In genomic region chr12:53101266-53101665, GRCh38 we compare ENCODE assay signal across 21 cellular contexts. TPM values are rescaled to one million over a fixed set of nuclear protein-coding genes. Genes with fewer than 3 reads are reported as not detected.
DNase-seq lines count a peak whose midpoint lies in the region; ATAC-seq and TF ChIP-seq lines count a peak whose summit lies in the region.
"Had no signal": no experiment of that assay in that cellular context is flagged by ENCODE, and none has a peak within 500 bp of the region (broad histone marks: within the 10 kb centered on the region; RNA-seq: fewer than 3 reads in every experiment).

No MANE protein-coding gene starts in this region.

- no peaks in the 10 kb centered on the region for H4K20me1 ChIP-seq in SU-DHL-6 (ENCODE audit: low read depth, low read length)

- H3K9me3 ChIP-seq in SU-DHL-6 (ENCODE audit: insufficient read depth, low read length) (no peaks in the 10 kb centered on the region), thoracic aorta (no peaks in the 10 kb centered on the region)
- H3K9me3 ChIP-seq: SK-N-SH had no signal

- H3K4me3 Mint-ChIP-seq in activated naive CD8-positive, alpha-beta T cell treated with anti-CD3 and anti-CD28 coated beads, Interleukin-2, amount 10 ng/mL, durations not matched to agents 7 days and 5 days = peak overlapping the region; percentile 44
- H3K4me3 Mint-ChIP-seq in activated naive CD8-positive, alpha-beta T cell treated with anti-CD3 and anti-CD28 coated beads for 36 hours = no peak overlapping the region
- H3K4me3 Mint-ChIP-seq: CD14-positive monocyte, H9, IgD-negative memory B cell had no signal

- DNase-seq in activated naive CD8-positive, alpha-beta T cell treated with anti-CD3 and anti-CD28 coated beads, Interleukin-2, amount 10 ng/mL, durations not matched to agents 7 days and 5 days = no peak
- no peak for DNase-seq in activated naive CD8-positive, alpha-beta T cell treated with anti-CD3 and anti-CD28 coated beads for 36 hours
- DNase-seq in mesenteric fat pad (ENCODE audit: low spot score) (peak; percentile 24), thoracic aorta (ENCODE audit: low spot score) (no peak), A172 (ENCODE audit: low spot score) (no peak)
- DNase-seq: ACHN, GDM1, H9, MM.1S, NCI-H1092, NCI-H2081, SHP77 treated with DMSO at 0.1 percent for 48 hours, SK-N-SH had no signal

- H3K4me1 Mint-ChIP-seq in activated naive CD8-positive, alpha-beta T cell treated with anti-CD3 and anti-CD28 coated beads, Interleukin-2, amount 10 ng/mL, durations not matched to agents 7 days and 5 days = peaks cover 66% of the 10 kb centered on the region
- H3K4me1 Mint-ChIP-seq in activated naive CD8-positive, alpha-beta T cell treated with anti-CD3 and anti-CD28 coated beads for 36 hours = peaks cover 55% of the 10 kb centered on the region

- H3K9ac ChIP-seq in SU-DHL-6 (ENCODE audit: low read length) = no peak overlapping the region
- H3K9ac ChIP-seq: SK-N-SH had no signal

- peaks cover 2% of the 10 kb centered on the region for H3K27me3 Mint-ChIP-seq in activated naive CD8-positive, alpha-beta T cell treated with anti-CD3 and anti-CD28 coated beads, Interleukin-2, amount 10 ng/mL, durations not matched to agents 7 days and 5 days
- H3K27me3 Mint-ChIP-seq in activated naive CD8-positive, alpha-beta T cell treated with anti-CD3 and anti-CD28 coated beads for 36 hours = peaks cover 5% of the 10 kb centered on the region

- peaks cover 11% of the 10 kb centered on the region for H3K36me3 Mint-ChIP-seq in activated naive CD8-positive, alpha-beta T cell treated with anti-CD3 and anti-CD28 coated beads, Interleukin-2, amount 10 ng/mL, durations not matched to agents 7 days and 5 days
- peaks cover 1% of the 10 kb centered on the region for H3K36me3 Mint-ChIP-seq in activated naive CD8-positive, alpha-beta T cell treated with anti-CD3 and anti-CD28 coated beads for 36 hours

- POLR2A ChIA-PET in activated naive CD8-positive, alpha-beta T cell treated with anti-CD3 and anti-CD28 coated beads, Interleukin-2, amount 10 ng/mL, durations not matched to agents 7 days and 5 days (lab: Charles Lee) = interaction anchor here (3.1 kb wide), 1 partner anchor 22 kb away, joined by 32 read pairs; the partner anchor contains the start of gene SPRYD3

- peaks cover 22% of the 10 kb centered on the region for H3F3A ChIP-seq in SU-DHL-6 (ENCODE audit: insufficient read depth)

- TF ChIP-seq CTCF in SU-DHL-6 (IDR thresholded peaks at IDR 0.05; ENCODE audit: insufficient read depth, low read length, poor library complexity, severe bottlenecking) = no peak
- no peak for TF ChIP-seq CTCF in thoracic aorta (IDR thresholded peaks at IDR 0.05)

- peak overlapping the region; percentile 70 for H3K27ac Mint-ChIP-seq in activated naive CD8-positive, alpha-beta T cell treated with anti-CD3 and anti-CD28 coated beads, Interleukin-2, amount 10 ng/mL, durations not matched to agents 7 days and 5 days
- H3K27ac Mint-ChIP-seq in activated naive CD8-positive, alpha-beta T cell treated with anti-CD3 and anti-CD28 coated beads for 36 hours = no peak overlapping the region
- H3K27ac Mint-ChIP-seq: CD14-positive monocyte, IgD-negative memory B cell had no signal

- no peaks in the 10 kb centered on the region for H3K36me3 ChIP-seq in SU-DHL-6 (ENCODE audit: low read length)
- H3K36me3 ChIP-seq in thoracic aorta = peaks cover 15% of the 10 kb centered on the region

- H3K27ac ChIP-seq in SU-DHL-6 (ENCODE audit: low read depth, low read length) (0 out of 2 replicates have a peak overlapping the region, but pooled peaks have one; percentile 1), thoracic aorta (peak overlapping the region; percentile 4 to 72)

- H3K4me2 ChIP-seq in SU-DHL-6 (ENCODE audit: low read depth, low read length, poor library complexity, severe bottlenecking) = no peak overlapping the region
- H3K4me2 ChIP-seq: SK-N-SH had no signal

- ATAC-seq in activated naive CD8-positive, alpha-beta T cell treated with anti-CD3 and anti-CD28 coated beads, Interleukin-2, amount 10 ng/mL, durations not matched to agents 7 days and 5 days (ENCODE audit: low read depth) = no peak
- ATAC-seq in thoracic aorta (ENCODE audit: insufficient number of reproducible peaks, low FRiP score, low read depth) (no peak), HG02610 (IDR thresholded peaks at IDR 0.05; ENCODE audit: unreplicated experiment) (no peak), GM19455 (IDR thresholded peaks at IDR 0.05; ENCODE audit: unreplicated experiment) (no peak)

- H3K9me2 ChIP-seq in SU-DHL-6 (replicated peaks; ENCODE audit: insufficient read depth, low read length) = no peaks in the 10 kb centered on the region
- H3K9me2 ChIP-seq: SK-N-SH had no signal

- H3K9me3 Mint-ChIP-seq in activated naive CD8-positive, alpha-beta T cell treated with anti-CD3 and anti-CD28 coated beads, Interleukin-2, amount 10 ng/mL, durations not matched to agents 7 days and 5 days = no peaks in the 10 kb centered on the region
- no peaks in the 10 kb centered on the region for H3K9me3 Mint-ChIP-seq in activated naive CD8-positive, alpha-beta T cell treated with anti-CD3 and anti-CD28 coated beads for 36 hours
- H3K9me3 Mint-ChIP-seq: H9, IgD-negative memory B cell had no signal

- H3K4me3 ChIP-seq in SU-DHL-6 (ENCODE audit: insufficient read depth, low read length, poor library complexity, severe bottlenecking) = no peak overlapping the region
- H3K4me3 ChIP-seq in thoracic aorta = no peak overlapping the region

- no peaks in the 10 kb centered on the region for H3K27me3 ChIP-seq in SU-DHL-6 (ENCODE audit: low read length)
- no peaks in the 10 kb centered on the region for H3K27me3 ChIP-seq in thoracic aorta (replicated peaks; ENCODE audit: insufficient read depth)

- no peak overlapping the region for H2AFZ ChIP-seq in SU-DHL-6 (ENCODE audit: low read depth, low read length, severe bottlenecking)

- peaks cover 6 to 51% of the 10 kb centered on the region in 2 donors for H3K4me1 ChIP-seq in thoracic aorta (ENCODE audit: control insufficient read depth in 1 of 2, low read depth in 2 of 2)

- no peaks in the 10 kb centered on the region for H3K79me2 ChIP-seq in SU-DHL-6 (ENCODE audit: insufficient read depth, low read length)

RNA-seq across cellular contexts. Expression of gene SOAT2, which starts 2.0 kb away (rescaled TPM):
- total RNA-seq in activated naive CD8-positive, alpha-beta T cell treated with anti-CD3 and anti-CD28 coated beads, Interleukin-2, amount 10 ng/mL, durations not matched to agents 7 days and 5 days = 10 to 100 TPM in 1 of 2 experiments, 1 to 10 TPM in 1; 9.8 to 10.4 TPM
- total RNA-seq in activated naive CD8-positive, alpha-beta T cell treated with anti-CD3 and anti-CD28 coated beads for 36 hours = 1 to 10 TPM; 3.1 to 3.8 TPM
- total RNA-seq in mesenteric fat pad (not detected), thoracic aorta (under 1 TPM; 0.81 to 0.99 TPM)
- 0.17 TPM in 1 of 2 replicates, not detected in the other for total RNA-seq in A172 (2014; rRNA removed; shearing (Covaris generic))
- total RNA-seq: Daoy, H9, LHCN-M2, NCI-H460 had no signal

RNA-seq across cellular contexts. Expression of gene IGFBP6, which starts 3.8 kb away (rescaled TPM):
- 1 to 10 TPM; 2.0 to 2.3 TPM for total RNA-seq in activated naive CD8-positive, alpha-beta T cell treated with anti-CD3 and anti-CD28 coated beads, Interleukin-2, amount 10 ng/mL, durations not matched to agents 7 days and 5 days
- total RNA-seq in activated naive CD8-positive, alpha-beta T cell treated with anti-CD3 and anti-CD28 coated beads for 36 hours = 1 to 10 TPM; 1.9 to 2.2 TPM
- 195 TPM for total RNA-seq in mesenteric fat pad
- 1,000 to 10,000 TPM; 1,999 to 2,150 TPM for total RNA-seq in thoracic aorta
- 104 and 147 TPM in 2 replicates for total RNA-seq in A172 (2014; rRNA removed; shearing (Covaris generic))

RNA-seq across cellular contexts. Expression of gene SPRYD3, which starts 22.1 kb away (rescaled TPM):
- 10 to 100 TPM; 34.4 to 37.8 TPM for total RNA-seq in activated naive CD8-positive, alpha-beta T cell treated with anti-CD3 and anti-CD28 coated beads, Interleukin-2, amount 10 ng/mL, durations not matched to agents 7 days and 5 days
- 10 to 100 TPM; 23.5 to 25.7 TPM for total RNA-seq in activated naive CD8-positive, alpha-beta T cell treated with anti-CD3 and anti-CD28 coated beads for 36 hours
- total RNA-seq in mesenteric fat pad = 46.2 TPM
- 10 to 100 TPM; 68.0 to 94.8 TPM for total RNA-seq in thoracic aorta
- total RNA-seq in A172 (2014; rRNA removed; shearing (Covaris generic)) = 15.2 and 19.6 TPM in 2 replicates

RNA-seq across cellular contexts. Expression of gene TNS2, which starts 51.4 kb away (rescaled TPM):
- total RNA-seq in activated naive CD8-positive, alpha-beta T cell treated with anti-CD3 and anti-CD28 coated beads, Interleukin-2, amount 10 ng/mL, durations not matched to agents 7 days and 5 days = 1 to 10 TPM; 1.9 to 3.0 TPM
- total RNA-seq in activated naive CD8-positive, alpha-beta T cell treated with anti-CD3 and anti-CD28 coated beads for 36 hours = 1 to 10 TPM; 1.5 to 2.6 TPM
- total RNA-seq in mesenteric fat pad (210 TPM), thoracic aorta (100 to 1,000 TPM; 292 to 307 TPM)
- 18.9 and 24.5 TPM in 2 replicates for total RNA-seq in A172 (2014; rRNA removed; shearing (Covaris generic))

Comparison
In these comparisons a context has a peak if more than half of its experiments do, and no peak if none do; other contexts are left out.
1. RNA of gene IGFBP6, which starts 3.8 kb away (total RNA-seq): 1,999 to 2,150 TPM in thoracic aorta, 195 TPM in mesenteric fat pad (single experiment) and 104 to 147 TPM in A172; 2.0 to 2.3 TPM in activated naive CD8-positive, alpha-beta T cell treated with anti-CD3 and anti-CD28 coated beads, Interleukin-2, amount 10 ng/mL, durations not matched to agents 7 days and 5 days and 1.9 to 2.2 TPM in activated naive CD8-positive, alpha-beta T cell treated with anti-CD3 and anti-CD28 coated beads for 36 hours; every median in the first group is over 10 times any median in the second.